Comparison of ENCODE assay signal across 9 cellular contexts in genomic region chr12:51868821-51869489, GRCh38. TPM values are rescaled to one million over a fixed set of nuclear protein-coding genes. Genes with fewer than 3 reads are reported as not detected.
DNase-seq lines count a peak whose midpoint lies in the region; ATAC-seq and TF ChIP-seq lines count a peak whose summit lies in the region.
"Had no signal": no experiment of that assay in that cellular context is flagged by ENCODE, and none has a peak within 500 bp of the region (broad histone marks: within the 10 kb centered on the region; RNA-seq: fewer than 3 reads in every experiment).

No MANE protein-coding gene starts in this region.

- no peak overlapping the region for H3K27ac ChIP-seq in right cardiac atrium (ENCODE audit: low read length)
- no peak overlapping the region for H3K27ac ChIP-seq in sigmoid colon
- no peak overlapping the region for H3K27ac ChIP-seq in RWPE1
- H3K27ac ChIP-seq in CD4-positive, alpha-beta T cell (ENCODE audit: low read depth, low read length) = no peak overlapping the region

- H3K36me3 Mint-ChIP-seq in CD4-positive, alpha-beta T cell (ENCODE audit: low read depth) = no peaks in the 10 kb centered on the region

- ATAC-seq in SK-N-SH treated with all-trans-retinoic acid at 6 μM for 48 hours (peak; percentile 37), right cardiac atrium (peak; percentile 39 to 42)
- ATAC-seq in CD4-positive, alpha-beta T cell (ENCODE audit: poor library complexity) = no peak

- H3K27ac Mint-ChIP-seq in CD4-positive, alpha-beta T cell = no peak overlapping the region

- H3K9me3 ChIP-seq in right cardiac atrium (ENCODE audit: control insufficient read depth, low read length) (no peaks in the 10 kb centered on the region), sigmoid colon (no peaks in the 10 kb centered on the region)
- H3K9me3 ChIP-seq in CD4-positive, alpha-beta T cell (ENCODE audit: control insufficient read depth, low read length) = no peaks in the 10 kb centered on the region

- peaks cover 67% of the 10 kb centered on the region for H3K27me3 Mint-ChIP-seq in CD4-positive, alpha-beta T cell

- no peaks in the 10 kb centered on the region for H3K36me3 ChIP-seq in sigmoid colon

- TF ChIP-seq EP300 in sigmoid colon (IDR thresholded peaks at IDR 0.05) = no peak

- WGBS in right cardiac atrium = 4% methylated on average over 67 of the region's 67 CpGs
- WGBS in sigmoid colon, 2 donors = 3 to 8% methylated on average over 67 of the region's 67 CpGs

- H3K4me1 ChIP-seq in right cardiac atrium (ENCODE audit: control insufficient read depth, insufficient read depth, low read length) (peaks cover 3% of the 10 kb centered on the region), sigmoid colon (peaks cover 0 to 23% (median 21%) of the 10 kb centered on the region in 4 donors)

- H3K27me3 ChIP-seq in right cardiac atrium (ENCODE audit: control insufficient read depth, insufficient read depth) = no peaks in the 10 kb centered on the region
- peaks cover 20 to 67% (median 38%) of the 10 kb centered on the region in 3 donors for H3K27me3 ChIP-seq in sigmoid colon
- peaks cover 60% of the 10 kb centered on the region for H3K27me3 ChIP-seq in CD4-positive, alpha-beta T cell (ENCODE audit: control insufficient read depth, insufficient read depth, low read length)

- POLR2A ChIA-PET in RWPE1 (lab: Yijun Ruan, JAX; ENCODE audit: low non-redundant PET) = no interaction called here
- POLR2A ChIA-PET in CD4-positive, alpha-beta T cell (lab: Charles Lee) = interaction anchor here (1.2 to 1.5 kb wide), 2 partner anchors 17 to 48 kb away, joined by 3 to 5 read pairs; no protein-coding TSS in a partner anchor

- intact Hi-C loops in right cardiac atrium (cut with DNase I) (no loop called here), sigmoid colon (cut with DNase I) (no loop called here)
- intact Hi-C loops in CD4-positive, alpha-beta T cell (cut with DNase I, micrococcal nuclease) = no loop called here

- no peak for TF ChIP-seq POLR2A in sigmoid colon (IDR thresholded peaks at IDR 0.05)

- no peak overlapping the region for H3K4me3 Mint-ChIP-seq in CD4-positive, alpha-beta T cell

- TF ChIP-seq CTCF in sigmoid colon (IDR thresholded peaks at IDR 0.05) (no peak), RWPE1 (conservative IDR thresholded peaks at IDR 0.05; ENCODE audit: low read depth) (no peak)
- TF ChIP-seq CTCF in CD4-positive, alpha-beta T cell (IDR thresholded peaks at IDR 0.05) = no peak

- H3K4me3 ChIP-seq in right cardiac atrium (ENCODE audit: low read length) (peak overlapping the region; percentile 25), sigmoid colon (peak overlapping the region in 3 of 4 donors; percentile 40 to 43 (median 43))

- CTCF ChIA-PET in RWPE1 (lab: Yijun Ruan, JAX) = interaction anchor here (0.6 kb wide), 1 partner anchor 65 kb away, joined by 3 read pairs; no protein-coding TSS in a partner anchor
- CTCF ChIA-PET in CD4-positive, alpha-beta T cell (lab: Charles Lee) = no interaction called here

- H3K4me1 Mint-ChIP-seq in CD4-positive, alpha-beta T cell (ENCODE audit: low read depth) = peaks cover 13% of the 10 kb centered on the region

- DNase-seq in ELR (ENCODE audit: low read depth) (peak; percentile 27), right cardiac atrium (no peak), sigmoid colon (no peak), RWPE1 (ENCODE audit: low spot score) (no peak), mucosa of gallbladder (ENCODE audit: low spot score) (no peak), medulla oblongata (ENCODE audit: extremely low spot score) (no peak)
- no peak for DNase-seq in CD4-positive, alpha-beta T cell
- DNase-seq: NCI-H774 had no signal

- no peaks in the 10 kb centered on the region for H3K9me3 Mint-ChIP-seq in CD4-positive, alpha-beta T cell

TF ChIP-seq in SK-N-SH treated with all-trans-retinoic acid at 6 μM for 48 hours, 23 proteins besides CTCF, POLR2A, EP300 and RAD21:
- TF ChIP-seq TCF4 (CRISPR knock-in tag; IDR thresholded peaks at IDR 0.05; ENCODE audit: borderline replicate concordance) (peak; percentile 46; the same call in 1 of the 2 replicates), ZFP30 (CRISPR knock-in tag; IDR thresholded peaks at IDR 0.05) (no peak), BACH2 (CRISPR knock-in tag; IDR thresholded peaks at IDR 0.05; ENCODE audit: borderline replicate concordance) (no peak), SNAI2 (CRISPR knock-in tag; IDR thresholded peaks at IDR 0.05) (no peak), RARB (CRISPR knock-in tag; IDR thresholded peaks at IDR 0.05) (no peak), ISL1 (CRISPR knock-in tag; IDR thresholded peaks at IDR 0.05) (no peak), ARNTL (CRISPR knock-in tag; IDR thresholded peaks at IDR 0.05; ENCODE audit: borderline replicate concordance, low read depth) (no peak), TOX (CRISPR knock-in tag; IDR thresholded peaks at IDR 0.05; ENCODE audit: borderline replicate concordance) (no peak), ZNF565 (CRISPR knock-in tag; conservative IDR thresholded peaks at IDR 0.05; ENCODE audit: low read depth) (no peak), GLIS3 (CRISPR knock-in tag; IDR thresholded peaks at IDR 0.05) (no peak), ZC3H10 (CRISPR knock-in tag; IDR thresholded peaks at IDR 0.05) (no peak), CREB5 (CRISPR knock-in tag; IDR thresholded peaks at IDR 0.05; ENCODE audit: low read depth) (no peak), OSR1 (CRISPR knock-in tag; IDR thresholded peaks at IDR 0.05) (no peak)
- TF ChIP-seq, protein P1, sequence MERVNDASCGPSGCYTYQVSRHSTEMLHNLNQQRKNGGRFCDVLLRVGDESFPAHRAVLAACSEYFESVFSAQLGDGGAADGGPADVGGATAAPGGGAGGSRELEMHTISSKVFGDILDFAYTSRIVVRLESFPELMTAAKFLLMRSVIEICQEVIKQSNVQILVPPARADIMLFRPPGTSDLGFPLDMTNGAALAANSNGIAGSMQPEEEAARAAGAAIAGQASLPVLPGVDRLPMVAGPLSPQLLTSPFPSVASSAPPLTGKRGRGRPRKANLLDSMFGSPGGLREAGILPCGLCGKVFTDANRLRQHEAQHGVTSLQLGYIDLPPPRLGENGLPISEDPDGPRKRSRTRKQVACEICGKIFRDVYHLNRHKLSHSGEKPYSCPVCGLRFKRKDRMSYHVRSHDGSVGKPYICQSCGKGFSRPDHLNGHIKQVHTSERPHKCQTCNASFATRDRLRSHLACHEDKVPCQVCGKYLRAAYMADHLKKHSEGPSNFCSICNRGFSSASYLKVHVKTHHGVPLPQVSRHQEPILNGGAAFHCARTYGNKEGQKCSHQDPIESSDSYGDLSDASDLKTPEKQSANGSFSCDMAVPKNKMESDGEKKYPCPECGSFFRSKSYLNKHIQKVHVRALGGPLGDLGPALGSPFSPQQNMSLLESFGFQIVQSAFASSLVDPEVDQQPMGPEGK (CRISPR knock-in tag; IDR thresholded peaks at IDR 0.05; ENCODE audit: borderline replicate concordance) = peak; percentile 80; the same call in 1 of the 2 replicates
TF ChIP-seq in SK-N-SH treated with all-trans-retinoic acid at 6 μM for 48 hours: peak in this region for 2.

RNA-seq across cellular contexts. Expression of gene ANKRD33, which starts 18.9 kb away (rescaled TPM):
- total RNA-seq in right cardiac atrium (not detected), sigmoid colon (not detected), mucosa of gallbladder (not detected)
- polyA plus RNA-seq in right cardiac atrium (not detected), sigmoid colon (under 1 TPM in 1 of 3 donors, not detected in 2; 0.16 TPM)
- total RNA-seq in CD4-positive, alpha-beta T cell = not detected

RNA-seq across cellular contexts. Expression of gene FIGNL2, which starts 20.4 kb away (rescaled TPM):
- total RNA-seq in right cardiac atrium = under 1 TPM; 0.25 to 0.39 (median 0.28) TPM
- polyA plus RNA-seq in right cardiac atrium = 0.18 TPM
- under 1 TPM in 2 of 4 donors, not detected in 2; 0.28 to 0.36 TPM for total RNA-seq in sigmoid colon
- under 1 TPM in 1 of 3 donors, not detected in 2; 0.36 TPM for polyA plus RNA-seq in sigmoid colon
- total RNA-seq in CD4-positive, alpha-beta T cell = 1 to 10 TPM; 1.2 to 1.3 TPM
- total RNA-seq in mucosa of gallbladder = 0.75 TPM

RNA-seq across cellular contexts. Expression of gene ACVRL1, which starts 38.3 kb away (rescaled TPM):
- total RNA-seq in right cardiac atrium (10 to 100 TPM; 19.8 to 38.8 (median 28.7) TPM), sigmoid colon (100 to 1,000 TPM in 1 of 4 donors, 10 to 100 TPM in 3; 63.0 to 113 (median 70.9) TPM), mucosa of gallbladder (37.1 TPM)
- polyA plus RNA-seq in right cardiac atrium (18.7 TPM), sigmoid colon (10 to 100 TPM; 12.5 to 83.6 (median 24.6) TPM)
- not detected for total RNA-seq in CD4-positive, alpha-beta T cell

Comparison
In these comparisons a context has a peak if more than half of its experiments do, and no peak if none do; other contexts are left out.
1. RNA of gene ACVRL1, which starts 38.3 kb away (total RNA-seq): 63.0 to 113 TPM in sigmoid colon, 37.1 TPM in mucosa of gallbladder (single experiment) and 19.8 to 38.8 TPM in right cardiac atrium; not detected in CD4-positive, alpha-beta T cell; every median in the first group is over 10 times any median in the second.